ENCODE assay signal across 10 cellular contexts in genomic region chr13:66887088-66887487, GRCh38.
DNase-seq lines count a peak whose midpoint lies in the region; ATAC-seq lines count a peak whose summit lies in the region.
"Had no signal": no experiment of that assay in that cellular context is flagged by ENCODE, and none has a peak within 500 bp of the region (broad histone marks: within the 10 kb centered on the region; RNA-seq: fewer than 3 reads in every experiment).

No MANE protein-coding gene starts in this region.

- H3K27ac Mint-ChIP-seq in activated naive CD4-positive, alpha-beta T cell treated with anti-CD3 and anti-CD28 coated beads for 36 hours = no peak overlapping the region

- H3K4me3 Mint-ChIP-seq in activated naive CD4-positive, alpha-beta T cell treated with anti-CD3 and anti-CD28 coated beads for 36 hours = no peak overlapping the region

- H3K27me3 ChIP-seq in layer of hippocampus (ENCODE audit: control insufficient read depth, insufficient read depth, low read length) = no peaks in the 10 kb centered on the region

- ATAC-seq in GM18517 (IDR thresholded peaks at IDR 0.05; ENCODE audit: unreplicated experiment) (peak; percentile 81), HG02678 (IDR thresholded peaks at IDR 0.05; ENCODE audit: unreplicated experiment) (peak; percentile 68)

- DNase-seq in NCI-H69 (lab: John Stamatoyannopoulos, UW) (peak; percentile 86), GF-D8 (lab: John Stamatoyannopoulos, UW) (no peak), SKM-1 treated with dmso at 0.1 percent for 144 hours (lab: John Stamatoyannopoulos, UW; ENCODE audit: unreplicated experiment) (no peak)
- no peak for DNase-seq in activated naive CD4-positive, alpha-beta T cell treated with anti-CD3 and anti-CD28 coated beads, Interleukin-2, amount 50 U/mL, for 16 hours
- DNase-seq in activated naive CD4-positive, alpha-beta T cell treated with anti-CD3 and anti-CD28 coated beads for 36 hours = no peak
- DNase-seq: mesendoderm; stimulated activated CD4-positive, alpha-beta T cell treated with anti-CD3 and anti-CD28 coated beads, Interleukin-4, amount 100 ng/mL, for 24 hours had no signal

- no peaks in the 10 kb centered on the region for H3K4me1 Mint-ChIP-seq in activated naive CD4-positive, alpha-beta T cell treated with anti-CD3 and anti-CD28 coated beads for 36 hours (ENCODE audit: low read depth)

- no peaks in the 10 kb centered on the region for H3K36me3 Mint-ChIP-seq in activated naive CD4-positive, alpha-beta T cell treated with anti-CD3 and anti-CD28 coated beads for 36 hours (ENCODE audit: low read depth)

- peak overlapping the region; percentile 23 for H3K27ac ChIP-seq in layer of hippocampus (ENCODE audit: low read depth, low read length)

- no peaks in the 10 kb centered on the region for H3K27me3 Mint-ChIP-seq in activated naive CD4-positive, alpha-beta T cell treated with anti-CD3 and anti-CD28 coated beads for 36 hours (ENCODE audit: low read depth)

- CTCF ChIA-PET in activated naive CD4-positive, alpha-beta T cell treated with anti-CD3 and anti-CD28 coated beads for 36 hours (lab: Charles Lee) = interaction anchor here (0.6 kb wide), 1 partner anchor 10 kb away, joined by 3 read pairs; no protein-coding TSS in a partner anchor

- intact Hi-C loops in activated naive CD4-positive, alpha-beta T cell treated with anti-CD3 and anti-CD28 coated beads for 36 hours (cut with micrococcal nuclease) = no loop called here

- no peaks in the 10 kb centered on the region for H3K9me3 Mint-ChIP-seq in activated naive CD4-positive, alpha-beta T cell treated with anti-CD3 and anti-CD28 coated beads for 36 hours
